In the genomic region with DNA sequence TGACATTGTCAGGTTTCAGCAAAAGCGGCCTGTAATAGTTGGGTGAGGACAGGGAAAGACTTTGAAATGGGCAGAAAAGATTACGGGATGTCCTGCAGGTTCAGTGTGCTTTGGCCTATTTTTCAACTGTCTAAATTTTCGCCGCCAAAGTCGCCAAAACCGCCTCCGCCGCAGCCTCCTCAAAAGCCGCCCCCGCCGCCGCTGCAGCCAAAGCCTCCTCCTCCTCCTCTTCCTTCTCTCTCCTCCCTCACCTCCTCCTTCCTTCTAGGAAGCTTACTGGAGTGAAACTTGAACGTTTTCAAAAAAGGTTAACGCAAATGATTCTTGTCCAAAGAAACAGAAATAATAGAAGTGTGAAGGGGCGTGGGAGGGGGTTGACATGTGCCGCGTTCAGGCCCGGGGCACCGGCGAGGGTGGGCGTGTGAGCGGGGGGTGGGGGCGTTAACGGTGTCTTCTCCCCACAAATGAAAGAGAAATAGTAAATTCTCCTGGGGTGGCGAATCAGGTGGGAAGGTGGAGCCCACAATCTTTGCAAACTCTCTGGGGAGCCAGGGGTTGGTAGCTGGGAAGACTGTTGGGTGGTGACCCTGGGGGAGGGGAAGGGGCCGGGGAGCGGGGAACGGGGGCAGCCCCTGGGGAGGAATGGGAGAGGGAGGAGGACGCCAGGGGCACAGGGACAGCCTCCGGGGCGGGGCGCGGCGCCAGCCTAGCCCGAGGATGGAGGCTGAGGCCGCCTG, we compare ENCODE assay signal across 11 cellular contexts. TPM values are rescaled to one million over a fixed set of nuclear protein-coding genes. Genes with fewer than 3 reads are reported as not detected.
DNase-seq lines count a peak whose midpoint lies in the region; ATAC-seq and TF ChIP-seq lines count a peak whose summit lies in the region.
"Not testable (repeated sequence)": the region's sequence is repeated elsewhere in the genome, so short reads cannot be mapped to it uniquely, and the experiment has no call there.
"Had no signal": no experiment of that assay in that cellular context is flagged by ENCODE, and none has a peak within 500 bp of the region (broad histone marks: within the 10 kb centered on the region; RNA-seq: fewer than 3 reads in every experiment).

No MANE protein-coding gene starts in this region.

- 0 out of 4 replicates have a peak overlapping the region, but pooled peaks of 1 of the 2 experiments have one; percentile 25 for H4K8ac ChIP-seq in IMR-90 (ENCODE audit: low read depth in 2 of 2, low read length in 2 of 2)

- H3K4me3 Mint-ChIP-seq in T-helper 2 cell treated with Interferon-gamma antibody and Interleukin-4, amounts not matched to agents 5 μg/mL and 100 μg/mL, for 36 hours: peak overlapping the region; percentile 51

- H2BK120ac ChIP-seq in IMR-90 (ENCODE audit: low read depth, low read length): not testable (repeated sequence)

- not testable (repeated sequence) for H4K91ac ChIP-seq in IMR-90 (ENCODE audit: insufficient read depth, low read depth, low read length)

- not testable (repeated sequence) for H3K18ac ChIP-seq in IMR-90 (ENCODE audit: low read depth, low read length)

- not testable (repeated sequence) for H3K9me1 ChIP-seq in IMR-90 (ENCODE audit: insufficient read depth, low read length)

- not testable (repeated sequence) for H2BK5ac ChIP-seq in IMR-90 (ENCODE audit: low read depth, low read length, poor library complexity, severe bottlenecking)

- not testable (repeated sequence) for H3K9me3 ChIP-seq in IMR-90 (ENCODE audit: control insufficient read depth, insufficient read depth, low read length); esophagus squamous epithelium; left lung; psoas muscle; uterus

- not testable (repeated sequence) for H3K79me1 ChIP-seq in IMR-90 (ENCODE audit: low read depth in 1 of 2, low read length in 2 of 2)

- H2AK9ac ChIP-seq in IMR-90 (replicated peaks; ENCODE audit: low read depth, low read length, poor library complexity): not testable (repeated sequence)

- not testable (repeated sequence) for H2BK20ac ChIP-seq in IMR-90 (ENCODE audit: low read depth, low read length)

- H3K4me1 Mint-ChIP-seq in T-helper 2 cell treated with Interferon-gamma antibody and Interleukin-4, amounts not matched to agents 5 μg/mL and 100 μg/mL, for 36 hours (ENCODE audit: low read depth): not testable (repeated sequence)

- not testable (repeated sequence) for H3K27ac Mint-ChIP-seq in T-helper 2 cell treated with Interferon-gamma antibody and Interleukin-4, amounts not matched to agents 5 μg/mL and 100 μg/mL, for 36 hours

- peak overlapping the region; percentile 58 for H2AFZ ChIP-seq in IMR-90 (replicated peaks; ENCODE audit: low read length, poor library complexity)

- in situ Hi-C loops in IMR-90 (cut with MboI; ENCODE audit: low sequenced_read_pairs); astrocyte of the cerebellum (cut with HindIII; ENCODE audit: low sequenced_read_pairs): not testable (repeated sequence)

- H3K27me3 ChIP-seq in IMR-90 (ENCODE audit: control insufficient read depth, insufficient read depth, low read length); psoas muscle (ENCODE audit: insufficient read depth in 3 of 3, low read length in 2 of 3); uterus: not testable (repeated sequence)
- peaks cover 0 to 10% (median 0%) of the 10 kb centered on the region in 4 donors for H3K27me3 ChIP-seq in esophagus squamous epithelium
- H3K27me3 ChIP-seq in left lung: peaks cover 0 to 19% of the 10 kb centered on the region in 2 donors

- not testable (repeated sequence) for H3K56ac ChIP-seq in IMR-90 (ENCODE audit: extremely low read depth, insufficient read depth, low read length)

- POLR2A ChIA-PET in IMR-90 (lab: Charles Lee; ENCODE audit: unreplicated experiment): interaction anchor here (0.6 to 0.7 kb wide), 2 partner anchors 20 to 195 kb away, joined by 4 to 14 read pairs; no protein-coding TSS in a partner anchor

- intact Hi-C loops in IMR-90 (cut with micrococcal nuclease); esophagus squamous epithelium (cut with DNase I); left lung (cut with DNase I); psoas muscle (cut with DNase I); uterus (cut with DNase I; ENCODE audit: low total_unique reads): not testable (repeated sequence)

- CTCF ChIA-PET in IMR-90 (lab: Yijun Ruan, JAX): not testable (repeated sequence)

- not testable (repeated sequence) for H3K4me2 ChIP-seq in IMR-90 (ENCODE audit: low read depth, low read length)

- H3K9me3 Mint-ChIP-seq in T-helper 2 cell treated with Interferon-gamma antibody and Interleukin-4, amounts not matched to agents 5 μg/mL and 100 μg/mL, for 36 hours: not testable (repeated sequence)

- not testable (repeated sequence) for H3K14ac ChIP-seq in IMR-90 (replicated peaks; ENCODE audit: low read depth, low read length)

- peaks cover 44% of the 10 kb centered on the region for H3K27me3 Mint-ChIP-seq in T-helper 2 cell treated with Interferon-gamma antibody and Interleukin-4, amounts not matched to agents 5 μg/mL and 100 μg/mL, for 36 hours (ENCODE audit: low read depth)

- peak; percentile 39 for DNase-seq in DMS53 (lab: John Stamatoyannopoulos, UW)
- not testable (repeated sequence) for DNase-seq in IMR-90; T-helper 2 cell treated with Interferon-gamma antibody and Interleukin-4, amounts not matched to agents 5 μg/mL and 100 μg/mL, for 36 hours (ENCODE audit: low spot score); astrocyte of the cerebellum (ENCODE audit: low read depth); esophagus squamous epithelium (lab: John Stamatoyannopoulos, UW); left lung; psoas muscle
- peak; percentile 38 to 42 for DNase-seq in uterus

- not testable (repeated sequence) for H3K36me3 Mint-ChIP-seq in T-helper 2 cell treated with Interferon-gamma antibody and Interleukin-4, amounts not matched to agents 5 μg/mL and 100 μg/mL, for 36 hours (ENCODE audit: low read depth)

- not testable (repeated sequence) for TF ChIP-seq POLR2A in IMR-90 (IDR thresholded peaks at IDR 0.05; ENCODE audit: low read depth, low read length); esophagus squamous epithelium (IDR thresholded peaks at IDR 0.05); uterus (IDR thresholded peaks at IDR 0.05)

- no CpG with 5 or more reads among the region's 36 CpGs for WGBS in IMR-90 (ENCODE audit: extremely low coverage in 2 of 2, insufficient read length in 1 of 2), 2 experiments
- 18 to 24% methylated on average over 18 to 22 of the region's 36 CpGs for WGBS in esophagus squamous epithelium, 2 donors
- WGBS in psoas muscle, 3 donors: 48 to 53% (median 52%) methylated on average over 23 to 27 of the region's 36 CpGs

- H3K4me3 ChIP-seq in IMR-90 (ENCODE audit: insufficient read depth, low read depth, low read length) (0 out of 2 replicates have a peak overlapping the region, but pooled peaks have one; percentile 47), astrocyte of the cerebellum (ENCODE audit: low read depth, low read length) (peak overlapping the region; percentile 53), esophagus squamous epithelium (peak overlapping the region; percentile 53 to 75 (median 68)), left lung (peak overlapping the region in 1 of 2 donors; percentile 52), psoas muscle (peak overlapping the region; percentile 68), uterus (peak overlapping the region; percentile 45 to 51)

- TF ChIP-seq RAD21 in IMR-90 (IDR thresholded peaks at IDR 0.05; ENCODE audit: low read length): not testable (repeated sequence)

- H3K4me1 ChIP-seq in IMR-90 (ENCODE audit: control insufficient read depth, insufficient read depth, low read length); uterus: not testable (repeated sequence)
- H3K4me1 ChIP-seq in esophagus squamous epithelium: peaks cover 12 to 40% (median 14%) of the 10 kb centered on the region in 3 donors
- H3K4me1 ChIP-seq in left lung: peaks cover 4 to 30% of the 10 kb centered on the region in 2 donors
- peaks cover 29% of the 10 kb centered on the region for H3K4me1 ChIP-seq in psoas muscle

- H4K20me1 ChIP-seq in IMR-90 (ENCODE audit: insufficient read depth, low read length): not testable (repeated sequence)

- dilution Hi-C loops in IMR-90 (cut with HindIII; ENCODE audit: low sequenced_read_pairs, unreplicated experiment): not testable (repeated sequence)

- H3K23ac ChIP-seq in IMR-90 (ENCODE audit: low read depth, low read length): not testable (repeated sequence)

- not testable (repeated sequence) for H4K5ac ChIP-seq in IMR-90 (ENCODE audit: low read depth, low read length)

- H3K27ac ChIP-seq in IMR-90 (ENCODE audit: insufficient read depth, low read length): not testable (repeated sequence)
- peak overlapping the region; percentile 71 to 90 (median 84) for H3K27ac ChIP-seq in esophagus squamous epithelium
- H3K27ac ChIP-seq in left lung: peak overlapping the region in 1 of 2 donors; percentile 77
- H3K27ac ChIP-seq in psoas muscle: peak overlapping the region; percentile 98
- H3K27ac ChIP-seq in uterus: peak overlapping the region; percentile 52 to 74

- H3K36me3 ChIP-seq in IMR-90 (ENCODE audit: control insufficient read depth, insufficient read depth, low read length); esophagus squamous epithelium; left lung; psoas muscle (ENCODE audit: insufficient read depth in 1 of 2, low read depth in 1 of 2); uterus: not testable (repeated sequence)

- ATAC-seq in IMR-90 (ENCODE audit: low read depth); psoas muscle: not testable (repeated sequence)
- ATAC-seq in left lung: peak; percentile 42

- not testable (repeated sequence) for H2BK15ac ChIP-seq in IMR-90 (ENCODE audit: low read depth, low read length)

- H2AK5ac ChIP-seq in IMR-90 (ENCODE audit: low read depth, low read length): not testable (repeated sequence)

- TF ChIP-seq CTCF in IMR-90 (conservative IDR thresholded peaks at IDR 0.05; ENCODE audit: low read depth, low read length); astrocyte of the cerebellum (IDR thresholded peaks at IDR 0.05; ENCODE audit: low read depth, low read length, missing control alignments); esophagus squamous epithelium (IDR thresholded peaks at IDR 0.05); left lung (IDR thresholded peaks at IDR 0.05); psoas muscle (IDR thresholded peaks at IDR 0.05); uterus (IDR thresholded peaks at IDR 0.05): not testable (repeated sequence)

- BruUV-seq in IMR-90 (replicated peaks; lab: Mats Ljungman, UMichigan): not testable (repeated sequence)

- not testable (repeated sequence) for H3K9ac ChIP-seq in IMR-90 (ENCODE audit: low read depth, low read length)

- not testable (repeated sequence) for H3K4ac ChIP-seq in IMR-90 (ENCODE audit: low read depth, low read length)

RNA-seq across cellular contexts. Expression of gene PGPEP1L, which starts 6.6 kb away (rescaled TPM):
- total RNA-seq in IMR-90 (2012; rRNA removed) (not detected in 2 replicates), esophagus squamous epithelium (not detected), left lung (not detected), psoas muscle (1 to 10 TPM; 4.6 to 8.5 (median 6.7) TPM), uterus (under 1 TPM in 1 of 4 donors, not detected in 3; 0.40 TPM)
- polyA plus RNA-seq in IMR-90 (2012; rRNA removed) (not detected in 2 replicates), psoas muscle (10 to 100 TPM in 2 of 3 donors, 1 to 10 TPM in 1; 3.8 to 16.9 (median 12.4) TPM)
- not detected in 2 replicates for polyA plus RNA-seq in IMR-90 (2012; cell fraction: cytosol; rRNA removed)
- not detected in 2 replicates for polyA plus RNA-seq in IMR-90 (2012; cell fraction: nucleus; rRNA removed; ENCODE audit: low replicate concordance)
- total RNA-seq: lung microvascular endothelial cell, NCI-H460, sciatic nerve had no signal
